ENCODE assay signal across 1 cellular context in the genomic region with DNA sequence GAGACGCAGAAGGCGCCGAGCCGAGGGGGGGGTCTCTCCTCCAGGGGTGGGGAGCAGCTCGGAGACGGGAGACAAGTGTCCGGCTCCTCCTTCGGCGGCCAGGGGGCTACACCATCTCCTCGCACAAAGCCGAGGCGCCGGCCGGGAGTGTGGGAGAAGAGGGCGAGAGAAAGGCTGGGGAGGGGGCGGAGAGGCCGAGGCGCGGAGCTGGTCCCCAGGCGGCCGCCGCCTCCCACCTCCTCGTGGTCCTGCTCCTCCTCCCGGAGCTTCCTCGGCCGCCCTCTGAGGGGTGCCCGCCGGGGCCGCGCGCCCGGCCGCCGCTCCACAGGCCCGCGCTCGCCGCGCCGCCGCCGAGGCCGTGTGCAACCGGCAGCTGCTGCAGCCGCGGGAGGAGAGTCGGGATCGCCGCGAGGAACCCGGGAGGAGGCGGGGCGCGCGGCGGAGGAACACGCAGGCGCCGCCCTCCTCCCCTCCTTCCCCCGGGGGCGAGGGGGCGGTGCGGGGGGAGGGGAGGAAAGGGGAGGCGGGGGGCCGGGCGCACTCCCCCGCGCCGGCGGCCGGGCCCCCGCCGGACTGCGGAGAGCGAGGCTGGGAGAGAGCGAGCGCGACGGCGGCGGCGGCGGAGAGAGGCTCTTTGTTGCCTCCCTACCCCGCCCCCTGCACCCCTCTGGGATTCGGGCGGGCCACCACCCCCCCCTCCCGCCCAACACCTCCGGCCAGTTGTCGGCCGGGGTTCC.
A peak's percentile ranks its signal among the peaks of the same experiment; 100 is the strongest.
TF ChIP-seq lines count a peak whose summit lies in the region.

A gene (minus strand): TSS at position 398 of the 737 bp plus-strand sequence. CDS start 433 bp downstream, outside the sequence.

TF ChIP-seq in A549, 52 proteins besides CTCF, POLR2A, EP300 and RAD21 (continued from another document):
- TF ChIP-seq, protein P1, sequence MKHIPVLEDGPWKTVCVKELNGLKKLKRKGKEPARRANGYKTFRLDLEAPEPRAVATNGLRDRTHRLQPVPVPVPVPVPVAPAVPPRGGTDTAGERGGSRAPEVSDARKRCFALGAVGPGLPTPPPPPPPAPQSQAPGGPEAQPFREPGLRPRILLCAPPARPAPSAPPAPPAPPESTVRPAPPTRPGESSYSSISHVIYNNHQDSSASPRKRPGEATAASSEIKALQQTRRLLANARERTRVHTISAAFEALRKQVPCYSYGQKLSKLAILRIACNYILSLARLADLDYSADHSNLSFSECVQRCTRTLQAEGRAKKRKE (CRISPR knock-in tag; IDR thresholded peaks at IDR 0.05; ENCODE audit: low read depth): 0 out of 2 replicates have a peak, but pooled peaks have one; percentile 18
- TF ChIP-seq SMC3 (IDR thresholded peaks at IDR 0.05): peak; percentile 31; the same call in 1 of the 3 replicates
- TF ChIP-seq MYC (IDR thresholded peaks at IDR 0.05; ENCODE audit: borderline replicate concordance, low read length): 0 out of 2 replicates have a peak, but pooled peaks have one; percentile 26
- peak in 1 of 2 experiments; percentile 90; a peak in 3 of 5 replicates for TF ChIP-seq JUN (IDR thresholded peaks at IDR 0.05)
- no peak for TF ChIP-seq RARB (CRISPR knock-in tag; IDR thresholded peaks at IDR 0.05)
- TF ChIP-seq PHF8 (IDR thresholded peaks at IDR 0.05; ENCODE audit: borderline replicate concordance, low read depth): peak; percentile 27; the same call in 1 of the 2 replicates
- no peak for TF ChIP-seq EHF (CRISPR knock-in tag; IDR thresholded peaks at IDR 0.05)
- 0 out of 2 replicates have a peak, but pooled peaks have one; percentile 30 for TF ChIP-seq MAZ (IDR thresholded peaks at IDR 0.05; ENCODE audit: borderline replicate concordance, low read depth, low read length)
- no peak for TF ChIP-seq NFE2L2 (conservative IDR thresholded peaks at IDR 0.05; ENCODE audit: low read length)
TF ChIP-seq in A549: peak in this region for 7.
